In genomic region chr11:110373061-110373702, GRCh38 we compare ENCODE assay signal across 8 cellular contexts. TPM values are rescaled to one million over a fixed set of nuclear protein-coding genes. Genes with fewer than 3 reads are reported as not detected.
DNase-seq lines count a peak whose midpoint lies in the region; ATAC-seq, FAIRE-seq and TF ChIP-seq lines count a peak whose summit lies in the region.

No MANE protein-coding gene starts in this region.

- no peaks in the 10 kb centered on the region for H3K27me3 ChIP-seq in bronchial epithelial cell (ENCODE audit: control insufficient read depth, insufficient read depth, low read length)

- TF ChIP-seq CTCF in bronchial epithelial cell (IDR thresholded peaks at IDR 0.05; ENCODE audit: insufficient read depth, low read length, severe bottlenecking): no peak

- DNase-seq in GM03348 (ENCODE audit: low spot score) (peak; percentile 49), bronchial epithelial cell (ENCODE audit: low read depth) (peak; percentile 71), germinal center (ENCODE audit: low spot score) (no peak), SHP77 (lab: John Stamatoyannopoulos, UW) (no peak), NCI-H1436 treated with DMSO at 0.1 percent for 48 hours (lab: John Stamatoyannopoulos, UW) (no peak), cardiac septum (ENCODE audit: low spot score) (no peak)

- H3K4me3 ChIP-seq in bronchial epithelial cell (ENCODE audit: low read depth, low read length): no peak overlapping the region

- H3K36me3 ChIP-seq in bronchial epithelial cell (ENCODE audit: control insufficient read depth, insufficient read depth, low read length): no peaks in the 10 kb centered on the region

- intact Hi-C loops in cardiac septum (cut with DNase I): no loop called here

- FAIRE-seq in bronchial epithelial cell (lab: Jason Lieb, UNC): no peak

- peak; percentile 87 for ATAC-seq in GM19463 (IDR thresholded peaks at IDR 0.05; ENCODE audit: unreplicated experiment)
- peak; percentile 86 for ATAC-seq in HG03442 (IDR thresholded peaks at IDR 0.05; ENCODE audit: unreplicated experiment)

RNA-seq across cellular contexts. Expression of gene FDX1, which starts 56.6 kb away (rescaled TPM):
- total RNA-seq in bronchial epithelial cell: 9.7 and 11.6 TPM in 2 replicates
- total RNA-seq in cardiac septum: 21.7 TPM

Comparison
In these comparisons a context has a peak if more than half of its experiments do, and no peak if none do; other contexts are left out.
1. DNase-seq: peak in GM03348 (single experiment) and bronchial epithelial cell (single experiment); none in germinal center (single experiment), SHP77 (0 of 2), NCI-H1436 treated with DMSO at 0.1 percent for 48 hours (single experiment) and cardiac septum (single experiment).